Comparison of ENCODE assay signal across 1 cellular context in the genomic region with DNA sequence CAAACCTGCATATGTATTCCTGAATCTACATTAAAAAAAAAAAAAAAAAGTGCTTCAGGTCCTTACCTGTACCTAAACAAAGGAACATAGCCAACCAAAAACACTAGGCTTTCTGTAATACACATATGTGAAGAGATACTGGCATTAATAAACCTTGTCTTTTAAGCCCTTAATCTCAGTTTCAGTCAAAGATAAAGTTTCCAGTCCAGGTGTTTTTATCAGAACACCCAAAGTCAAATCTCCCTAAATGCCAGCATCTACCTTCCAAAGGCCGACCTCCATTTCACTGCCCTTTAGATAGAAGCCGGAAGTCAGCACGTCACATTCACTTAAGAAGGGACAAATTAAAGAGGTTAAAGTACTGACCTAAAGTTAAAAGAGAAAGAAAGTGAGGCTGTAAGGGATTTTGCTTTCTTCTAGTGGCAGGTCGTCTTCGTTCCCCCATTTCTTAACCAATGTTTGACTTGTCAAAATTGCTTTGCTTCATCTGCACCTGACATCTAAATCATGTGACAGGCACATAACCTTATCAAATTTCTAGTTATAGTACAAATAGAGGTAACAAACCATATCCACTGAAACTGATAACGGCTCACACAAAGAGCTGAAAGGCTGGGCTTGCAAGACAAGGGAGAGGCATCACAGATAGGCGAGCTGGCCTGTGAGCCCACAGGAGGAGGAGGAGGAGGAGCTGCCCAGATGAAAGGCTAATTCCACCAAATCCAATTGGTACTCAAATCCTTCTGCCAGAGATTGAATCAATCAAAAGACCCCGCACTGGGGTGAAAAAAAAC.
TF ChIP-seq lines count a peak whose summit lies in the region.

No MANE protein-coding gene starts in this region.

TF ChIP-seq in WTC11, 78 proteins besides CTCF, POLR2A, EP300 and RAD21 (continued from another document):
- TF ChIP-seq, protein P1, sequence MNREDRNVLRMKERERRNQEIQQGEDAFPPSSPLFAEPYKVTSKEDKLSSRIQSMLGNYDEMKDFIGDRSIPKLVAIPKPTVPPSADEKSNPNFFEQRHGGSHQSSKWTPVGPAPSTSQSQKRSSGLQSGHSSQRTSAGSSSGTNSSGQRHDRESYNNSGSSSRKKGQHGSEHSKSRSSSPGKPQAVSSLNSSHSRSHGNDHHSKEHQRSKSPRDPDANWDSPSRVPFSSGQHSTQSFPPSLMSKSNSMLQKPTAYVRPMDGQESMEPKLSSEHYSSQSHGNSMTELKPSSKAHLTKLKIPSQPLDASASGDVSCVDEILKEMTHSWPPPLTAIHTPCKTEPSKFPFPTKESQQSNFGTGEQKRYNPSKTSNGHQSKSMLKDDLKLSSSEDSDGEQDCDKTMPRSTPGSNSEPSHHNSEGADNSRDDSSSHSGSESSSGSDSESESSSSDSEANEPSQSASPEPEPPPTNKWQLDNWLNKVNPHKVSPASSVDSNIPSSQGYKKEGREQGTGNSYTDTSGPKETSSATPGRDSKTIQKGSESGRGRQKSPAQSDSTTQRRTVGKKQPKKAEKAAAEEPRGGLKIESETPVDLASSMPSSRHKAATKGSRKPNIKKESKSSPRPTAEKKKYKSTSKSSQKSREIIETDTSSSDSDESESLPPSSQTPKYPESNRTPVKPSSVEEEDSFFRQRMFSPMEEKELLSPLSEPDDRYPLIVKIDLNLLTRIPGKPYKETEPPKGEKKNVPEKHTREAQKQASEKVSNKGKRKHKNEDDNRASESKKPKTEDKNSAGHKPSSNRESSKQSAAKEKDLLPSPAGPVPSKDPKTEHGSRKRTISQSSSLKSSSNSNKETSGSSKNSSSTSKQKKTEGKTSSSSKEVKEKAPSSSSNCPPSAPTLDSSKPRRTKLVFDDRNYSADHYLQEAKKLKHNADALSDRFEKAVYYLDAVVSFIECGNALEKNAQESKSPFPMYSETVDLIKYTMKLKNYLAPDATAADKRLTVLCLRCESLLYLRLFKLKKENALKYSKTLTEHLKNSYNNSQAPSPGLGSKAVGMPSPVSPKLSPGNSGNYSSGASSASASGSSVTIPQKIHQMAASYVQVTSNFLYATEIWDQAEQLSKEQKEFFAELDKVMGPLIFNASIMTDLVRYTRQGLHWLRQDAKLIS (CRISPR knock-in tag; IDR thresholded peaks at IDR 0.05; ENCODE audit: borderline replicate concordance): no peak
- no peak for TF ChIP-seq MXD4 (CRISPR knock-in tag; IDR thresholded peaks at IDR 0.05; ENCODE audit: borderline replicate concordance)
- no peak for TF ChIP-seq CREB1 (CRISPR knock-in tag; IDR thresholded peaks at IDR 0.05)
- TF ChIP-seq ZNF138 (CRISPR knock-in tag; conservative IDR thresholded peaks at IDR 0.05): no peak
- no peak for TF ChIP-seq EMX1 (CRISPR knock-in tag; IDR thresholded peaks at IDR 0.05)
- TF ChIP-seq, protein P2, sequence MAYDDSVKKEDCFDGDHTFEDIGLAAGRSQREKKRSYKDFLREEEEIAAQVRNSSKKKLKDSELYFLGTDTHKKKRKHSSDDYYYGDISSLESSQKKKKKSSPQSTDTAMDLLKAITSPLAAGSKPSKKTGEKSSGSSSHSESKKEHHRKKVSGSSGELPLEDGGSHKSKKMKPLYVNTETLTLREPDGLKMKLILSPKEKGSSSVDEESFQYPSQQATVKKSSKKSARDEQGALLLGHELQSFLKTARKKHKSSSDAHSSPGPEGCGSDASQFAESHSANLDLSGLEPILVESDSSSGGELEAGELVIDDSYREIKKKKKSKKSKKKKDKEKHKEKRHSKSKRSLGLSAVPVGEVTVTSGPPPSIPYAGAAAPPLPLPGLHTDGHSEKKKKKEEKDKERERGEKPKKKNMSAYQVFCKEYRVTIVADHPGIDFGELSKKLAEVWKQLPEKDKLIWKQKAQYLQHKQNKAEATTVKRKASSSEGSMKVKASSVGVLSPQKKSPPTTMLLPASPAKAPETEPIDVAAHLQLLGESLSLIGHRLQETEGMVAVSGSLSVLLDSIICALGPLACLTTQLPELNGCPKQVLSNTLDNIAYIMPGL (CRISPR knock-in tag; IDR thresholded peaks at IDR 0.05): no peak
- TF ChIP-seq, protein P3, sequence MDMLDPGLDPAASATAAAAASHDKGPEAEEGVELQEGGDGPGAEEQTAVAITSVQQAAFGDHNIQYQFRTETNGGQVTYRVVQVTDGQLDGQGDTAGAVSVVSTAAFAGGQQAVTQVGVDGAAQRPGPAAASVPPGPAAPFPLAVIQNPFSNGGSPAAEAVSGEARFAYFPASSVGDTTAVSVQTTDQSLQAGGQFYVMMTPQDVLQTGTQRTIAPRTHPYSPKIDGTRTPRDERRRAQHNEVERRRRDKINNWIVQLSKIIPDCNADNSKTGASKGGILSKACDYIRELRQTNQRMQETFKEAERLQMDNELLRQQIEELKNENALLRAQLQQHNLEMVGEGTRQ (CRISPR knock-in tag; IDR thresholded peaks at IDR 0.05): no peak
